ENCODE assay signal across 14 cellular contexts in genomic region chr13:60427285-60427684, GRCh38. TPM values are rescaled to one million over a fixed set of nuclear protein-coding genes. Genes with fewer than 3 reads are reported as not detected.
A peak's percentile ranks its signal among the peaks of the same experiment; 100 is the strongest.
DNase-seq lines count a peak whose midpoint lies in the region; ATAC-seq, FAIRE-seq and TF ChIP-seq lines count a peak whose summit lies in the region.
"Had no signal": no experiment of that assay in that cellular context is flagged by ENCODE, and none has a peak within 500 bp of the region (broad histone marks: within the 10 kb centered on the region; RNA-seq: fewer than 3 reads in every experiment).

No MANE protein-coding gene starts in this region.

- H3K9ac ChIP-seq in GM12878 (ENCODE audit: control insufficient read depth, insufficient read depth, low read length) (peak overlapping the region; percentile 43), colonic mucosa (ENCODE audit: low read depth in 2 of 2, low read length in 2 of 2) (no peak overlapping the region)

- WGBS in GM12878 (ENCODE audit: insufficient coverage, insufficient replicate concordance, low lambda C conversion rate, missing lambda C conversion rate), result 6% methylated on average over 5 of the region's 5 CpGs

- peak; percentile 50 for ATAC-seq in GM19452 (IDR thresholded peaks at IDR 0.05; ENCODE audit: unreplicated experiment)
- ATAC-seq in HG03025 (IDR thresholded peaks at IDR 0.05; ENCODE audit: low FRiP score, unreplicated experiment), result peak; percentile 46
- ATAC-seq in GM12878, result peak; percentile 80
- ATAC-seq: foreskin keratinocyte, left cardiac atrium had no signal

- H3K9me3 ChIP-seq in GM12878 (replicated peaks; ENCODE audit: control insufficient read depth, insufficient read depth, low read length), result no peaks in the 10 kb centered on the region; the same call in 2 of the 3 replicates
- no peaks in the 10 kb centered on the region for H3K9me3 ChIP-seq in colonic mucosa
- H3K9me3 ChIP-seq: adrenal gland had no signal

- in situ Hi-C loops in GM12878 (cut with MboI), result loop anchor here (5.0 kb wide), 1 partner anchor 265 kb away; the partner anchor contains the start of gene DIAPH3

- RAD21 ChIA-PET in GM12878 (lab: Charles Lee; ENCODE audit: unreplicated experiment), result interaction anchor here (0.7 to 7.2 kb wide), 16 partner anchors 9 to 1068 kb away, joined by 3 to 103 read pairs (median 4); partner anchors contain the start of gene TDRD3

- no peaks in the 10 kb centered on the region for H3K27me3 ChIP-seq in GM12878 (replicated peaks in 1 of 2; ENCODE audit: control insufficient read depth in 2 of 2, insufficient read depth in 2 of 2, low read length in 1 of 2)
- H3K27me3 ChIP-seq in colonic mucosa, result no peaks in the 10 kb centered on the region
- H3K27me3 ChIP-seq: adrenal gland, foreskin keratinocyte had no signal

- no TSS peak for BruUV-seq in GM12878 (replicated peaks; lab: Mats Ljungman, UMichigan)

- peak overlapping the region; percentile 59 for H2AFZ ChIP-seq in GM12878 (ENCODE audit: control insufficient read depth, low read depth, low read length)

- SMC1A ChIA-PET in GM12878 (lab: Charles Lee; ENCODE audit: uncharacterized antibody, unreplicated experiment), result interaction anchor here (0.6 to 7.1 kb wide), 22 partner anchors 11 to 1036 kb away, joined by 3 to 111 read pairs (median 4); partner anchors contain the start of gene TDRD3

- TF ChIP-seq CTCF in GM12878 (IDR thresholded peaks at IDR 0.05 in 2 of 3, conservative IDR thresholded peaks at IDR 0.05 in 1 of 3; ENCODE audit: control insufficient read depth in 2 of 3, extremely low read depth in 1 of 3, insufficient read depth in 1 of 3, low read depth in 3 of 3, low read length in 3 of 3), result no peak
- TF ChIP-seq CTCF in colonic mucosa (IDR thresholded peaks at IDR 0.05), result no peak

- TF ChIP-seq EP300 in GM12878 (IDR thresholded peaks at IDR 0.05; ENCODE audit: borderline replicate concordance in 1 of 2, control insufficient read depth in 1 of 2, low read depth in 2 of 2, low read length in 2 of 2), result no peak

- H3K4me3 ChIP-seq in GM12878 (no peak overlapping the region), colonic mucosa (no peak overlapping the region)
- H3K4me3 ChIP-seq: adrenal gland had no signal

- H3K79me2 ChIP-seq in GM12878 (ENCODE audit: control insufficient read depth, insufficient read depth, low read length), result peaks cover 12% of the 10 kb centered on the region

- no peak for TF ChIP-seq POLR2A in GM12878 (IDR thresholded peaks at IDR 0.05; ENCODE audit: low read depth, low read length)

- peak overlapping the region; percentile 73 for H3K4me2 ChIP-seq in GM12878 (ENCODE audit: control insufficient read depth, insufficient read depth)

- DNase-seq in GM18507 (ENCODE audit: extremely low spot score, insufficient read length, low read depth), result no peak
- peak; percentile 46 for DNase-seq in GM12878 (ENCODE audit: low read depth, low spot score)
- no peak for DNase-seq in DMS79 (lab: John Stamatoyannopoulos, UW)
- no peak for DNase-seq in nucleus accumbens (lab: John Stamatoyannopoulos, UW)
- no peak for DNase-seq in colonic mucosa
- no peak for DNase-seq in amniotic stem cell (lab: John Stamatoyannopoulos, UW)
- DNase-seq: activated CD4-positive, alpha-beta T cell treated with anti-CD3 and anti-CD28 coated beads, Interleukin-2, amount 50 U/mL, for 48 hours; adrenal gland; dermis blood vessel endothelial cell; foreskin keratinocyte; left cardiac atrium; NCI-H1436 treated with DMSO at 0.1 percent for 48 hours had no signal

- intact Hi-C loops in GM12878 (cut with micrococcal nuclease; ENCODE audit: unreplicated experiment) (loop anchor here (1.0 kb wide), 1 partner anchor 31 kb away; no protein-coding TSS in a partner anchor), colonic mucosa (cut with DNase I) (no loop called here)

- no peak for TF ChIP-seq RAD21 in GM12878 (IDR thresholded peaks at IDR 0.05; ENCODE audit: insufficient read depth, low read depth, low read length)

- POLR2A ChIA-PET in GM12878 (lab: Charles Lee), result interaction anchor here (0.7 to 2.5 kb wide), 4 partner anchors 13 to 31 kb away, joined by 3 to 10 read pairs (median 4); partner anchors contain the start of gene TDRD3

- H3K27ac ChIP-seq in GM12878 (ENCODE audit: control insufficient read depth, insufficient read depth) (peak overlapping the region; percentile 67), colonic mucosa (no peak overlapping the region)
- H3K27ac ChIP-seq: adrenal gland, foreskin keratinocyte had no signal

- no peaks in the 10 kb centered on the region for H4K20me1 ChIP-seq in GM12878 (ENCODE audit: control insufficient read depth, insufficient read depth)

- CTCF ChIA-PET in GM12878 (lab: Yijun Ruan, JAX), result interaction anchor here (1.0 to 7.5 kb wide), 18 partner anchors 11 to 1037 kb away, joined by 3 to 112 read pairs (median 4); partner anchors contain the start of gene TDRD3

- FAIRE-seq in GM18507 (lab: Jason Lieb, UNC), result peak; percentile 79
- FAIRE-seq in GM12878 (lab: Jason Lieb, UNC), result no peak

- H3K36me3 ChIP-seq in GM12878 (ENCODE audit: control insufficient read depth in 2 of 2, insufficient read depth in 2 of 2, low read length in 1 of 2) (no peaks in the 10 kb centered on the region), colonic mucosa (no peaks in the 10 kb centered on the region)
- H3K36me3 ChIP-seq: adrenal gland had no signal

- peaks cover 16% of the 10 kb centered on the region for H3K4me1 ChIP-seq in GM12878 (ENCODE audit: control insufficient read depth, insufficient read depth, low read length)
- H3K4me1 ChIP-seq in colonic mucosa, result no peaks in the 10 kb centered on the region
- H3K4me1 ChIP-seq: adrenal gland, foreskin keratinocyte had no signal

TF ChIP-seq in GM12878, 131 proteins besides CTCF, POLR2A, EP300 and RAD21 (continues in another document):
- no peak for TF ChIP-seq ESRRA (IDR thresholded peaks at IDR 0.05; ENCODE audit: low read length)
- TF ChIP-seq SREBF2 (IDR thresholded peaks at IDR 0.05; ENCODE audit: low read length), result no peak
- no peak for TF ChIP-seq MYB (IDR thresholded peaks at IDR 0.05; ENCODE audit: borderline replicate concordance, low read depth, low read length)
- no peak for TF ChIP-seq NR2C1 (IDR thresholded peaks at IDR 0.05)
- TF ChIP-seq NFIC (IDR thresholded peaks at IDR 0.05; ENCODE audit: low read depth, low read length), result peak; percentile 68
- TF ChIP-seq RAD51 (IDR thresholded peaks at IDR 0.05), result peak; percentile 28; the same call in 1 of the 2 replicates
- no peak for TF ChIP-seq ZNF622 (IDR thresholded peaks at IDR 0.05)
- TF ChIP-seq EZH2 (IDR thresholded peaks at IDR 0.05; ENCODE audit: borderline replicate concordance, control insufficient read depth, low read depth, low read length), result no peak
- no peak for TF ChIP-seq EGR1 (IDR thresholded peaks at IDR 0.05; ENCODE audit: borderline replicate concordance in 1 of 2, low read depth in 2 of 2, low read length in 2 of 2)
- TF ChIP-seq STAT3 (IDR thresholded peaks at IDR 0.05; ENCODE audit: low read depth, low read length), result no peak
- TF ChIP-seq FOXK2 (IDR thresholded peaks at IDR 0.05), result no peak
- no peak for TF ChIP-seq EED (IDR thresholded peaks at IDR 0.05; ENCODE audit: low read depth)
- TF ChIP-seq SPI1 (IDR thresholded peaks at IDR 0.05; ENCODE audit: borderline replicate concordance, insufficient read depth, low read depth, low read length), result no peak
- no peak for TF ChIP-seq TAF1 (IDR thresholded peaks at IDR 0.05; ENCODE audit: borderline replicate concordance, low read depth, low read length)
- TF ChIP-seq HSF1 (IDR thresholded peaks at IDR 0.05; ENCODE audit: low read depth, low read length), result no peak

RNA-seq across cellular contexts. Expression of gene TDRD3, which starts 30.3 kb away (rescaled TPM):
- 81.3 and 84.6 TPM in 2 replicates for total RNA-seq in GM12878 (2013; cell fraction: nucleolus; rRNA removed)
- total RNA-seq in GM12878 (2014; rRNA removed), result 16.5 and 21.0 TPM in 2 replicates
- 27.9 and 29.6 TPM in 2 replicates for total RNA-seq in GM12878 (2014; rRNA removed; fragmentation: Illumina TruSeq; extraction: Trizol)
- 24.3 and 24.9 TPM in 2 replicates for total RNA-seq in GM12878 (2021)
- 5.7 TPM for polyA plus RNA-seq in GM12878 (2011; ENCODE audit: low read depth)
- 19.6 and 34.9 TPM in 2 replicates for polyA plus RNA-seq in GM12878 (2011; rRNA removed)
- polyA plus RNA-seq in GM12878 (2011; cell fraction: cytosol; rRNA removed), result 5.0 and 5.3 TPM in 2 replicates
- polyA plus RNA-seq in GM12878 (2011; cell fraction: nucleus; rRNA removed), result 11.5 and 12.5 TPM in 2 replicates
- 9.8 and 12.6 TPM in 2 replicates for polyA plus RNA-seq in GM12878 (2012)
- 22.7 and 25.2 TPM in 2 replicates for polyA plus RNA-seq in GM12878 (2014; fragmentation: Illumina TruSeq; extraction: Trizol)
- 1 to 10 TPM; 8.4 to 9.5 TPM for polyA plus RNA-seq in GM12878 (2014; fragmentation: Nextera tagmentation; extraction: Ambion mirVana)
- polyA plus RNA-seq in GM12878 (2014; rRNA removed), result 12.2 and 15.0 TPM in 2 replicates
- polyA plus RNA-seq in GM12878 (2016; fragmentation: Nextera tagmentation; extraction: Ambion mirVana), result 10 to 100 TPM; 10.5 to 12.0 TPM
- 30.8 and 40.7 TPM in 2 replicates for polyA minus RNA-seq in GM12878 (2011; rRNA and poly(A)+ RNA removed)
- 11.5 and 16.9 TPM in 2 replicates for polyA minus RNA-seq in GM12878 (2011; cell fraction: cytosol; rRNA and poly(A)+ RNA removed)
- 31.4 and 43.9 TPM in 2 replicates for polyA minus RNA-seq in GM12878 (2011; cell fraction: nucleus; rRNA and poly(A)+ RNA removed)
- 10 to 100 TPM; 21.0 to 25.9 TPM for total RNA-seq in colonic mucosa
